Comparison of ENCODE assay signal across 1 cellular context in genomic region chr16:57606847-57607501, GRCh38.
A peak's percentile ranks its signal among the peaks of the same experiment; 100 is the strongest.
TF ChIP-seq lines count a peak whose summit lies in the region.

No MANE protein-coding gene starts in this region.

TF ChIP-seq in HepG2, 621 proteins besides CTCF, POLR2A, EP300 and RAD21 (continued from another document and continues in another):
- TF ChIP-seq NFAT5 (CRISPR knock-in tag; IDR thresholded peaks at IDR 0.05): 0 out of 2 replicates have a peak, but pooled peaks have one; percentile 37
- 0 out of 2 replicates have a peak, but pooled peaks have one; percentile 50 for TF ChIP-seq ZNF547 (CRISPR knock-in tag; IDR thresholded peaks at IDR 0.05)
- peak; percentile 95 for TF ChIP-seq ZNF687 (CRISPR knock-in tag; IDR thresholded peaks at IDR 0.05)
- TF ChIP-seq ZBTB34 (CRISPR knock-in tag; IDR thresholded peaks at IDR 0.05): peak; percentile 90
- 0 out of 2 replicates have a peak, but pooled peaks have one; percentile 34 for TF ChIP-seq PPARG (CRISPR knock-in tag; conservative IDR thresholded peaks at IDR 0.05)
- peak; percentile 20; the same call in 1 of the 2 replicates for TF ChIP-seq RFXAP (CRISPR knock-in tag; IDR thresholded peaks at IDR 0.05; ENCODE audit: borderline replicate concordance)
- peak; percentile 80 for TF ChIP-seq PATZ1 (CRISPR knock-in tag; IDR thresholded peaks at IDR 0.05)
- peak; percentile 60; the same call in 1 of the 2 replicates for TF ChIP-seq THAP9 (CRISPR knock-in tag; IDR thresholded peaks at IDR 0.05; ENCODE audit: borderline replicate concordance)
- TF ChIP-seq FOXO1 (CRISPR knock-in tag; IDR thresholded peaks at IDR 0.05): peak; percentile 81
- peak; percentile 62; the same call in 1 of the 2 replicates for TF ChIP-seq ARID4A (CRISPR knock-in tag; IDR thresholded peaks at IDR 0.05; ENCODE audit: borderline replicate concordance)
- peak; percentile 46; the same call in 1 of the 2 replicates for TF ChIP-seq KDM5B (CRISPR knock-in tag; IDR thresholded peaks at IDR 0.05; ENCODE audit: borderline replicate concordance)
- TF ChIP-seq ZNF619 (CRISPR knock-in tag; IDR thresholded peaks at IDR 0.05): 0 out of 2 replicates have a peak, but pooled peaks have one; percentile 23
- TF ChIP-seq PHF21A (CRISPR knock-in tag; IDR thresholded peaks at IDR 0.05): peak; percentile 99
- TF ChIP-seq ZSCAN25 (CRISPR knock-in tag; IDR thresholded peaks at IDR 0.05): peak; percentile 86
- TF ChIP-seq SNAPC5 (CRISPR knock-in tag; IDR thresholded peaks at IDR 0.05; ENCODE audit: borderline replicate concordance): no peak
- peak; percentile 56; the same call in 1 of the 2 replicates for TF ChIP-seq DPF2 (CRISPR knock-in tag; IDR thresholded peaks at IDR 0.05; ENCODE audit: borderline replicate concordance, low read depth)
- TF ChIP-seq SNAPC4 (CRISPR knock-in tag; IDR thresholded peaks at IDR 0.05): no peak
- TF ChIP-seq FOSL1 (CRISPR knock-in tag; IDR thresholded peaks at IDR 0.05; ENCODE audit: borderline replicate concordance): no peak
- peak; percentile 99 for TF ChIP-seq SNAI1 (CRISPR knock-in tag; IDR thresholded peaks at IDR 0.05; ENCODE audit: borderline replicate concordance)
- no peak for TF ChIP-seq ZFP37 (CRISPR knock-in tag; IDR thresholded peaks at IDR 0.05; ENCODE audit: borderline replicate concordance)
